ENCODE assay signal across 20 cellular contexts in genomic region chr5:2324788-2325187, GRCh38.
DNase-seq lines count a peak whose midpoint lies in the region; ATAC-seq, FAIRE-seq and TF ChIP-seq lines count a peak whose summit lies in the region.
"Had no signal": no experiment of that assay in that cellular context is flagged by ENCODE, and none has a peak within 500 bp of the region (broad histone marks: within the 10 kb centered on the region; RNA-seq: fewer than 3 reads in every experiment).

No MANE protein-coding gene starts in this region.

- TF ChIP-seq RAD21 in HepG2 (CRISPR knock-in tag; IDR thresholded peaks at IDR 0.05): no peak

- WGBS in HepG2 (ENCODE audit: low lambda C conversion rate): 24% methylated on average over 11 of the region's 11 CpGs
- 90% methylated on average over 11 of the region's 11 CpGs for WGBS in smooth muscle cell (ENCODE audit: low lambda C conversion rate)

- TF ChIP-seq EP300 in HepG2 (IDR thresholded peaks at IDR 0.05; ENCODE audit: low read depth in 2 of 2, low read length in 2 of 2): no peak
- no peak for TF ChIP-seq EP300 in HepG2 (CRISPR knock-in tag; IDR thresholded peaks at IDR 0.05; ENCODE audit: borderline replicate concordance)

- in situ Hi-C loops in HepG2 (cut with HindIII; ENCODE audit: extremely low pct_ligation_motif_present, low pct_unique_long_range_greater_than_20kb): no loop called here

- ATAC-seq in WTC11 (no peak), HepG2 (no peak), mucosa of descending colon (no peak), HG03457 (IDR thresholded peaks at IDR 0.05; ENCODE audit: unreplicated experiment) (no peak)
- ATAC-seq: GM12878 had no signal

- peaks cover 8 to 17% (median 12%) of the 10 kb centered on the region in 11 experiments; a peak in 21 of 22 replicates for H3K9me3 ChIP-seq in BLaER1 treated with 17β-estradiol and CSF1 and Interleukin-3, amounts not matched to agents 10 nM and 100 nM (replicated peaks in 1 of 11)
- H3K9me3 ChIP-seq in HepG2 (ENCODE audit: low read length): no peaks in the 10 kb centered on the region
- no peaks in the 10 kb centered on the region for H3K9me3 ChIP-seq in osteoblast (ENCODE audit: low read depth, low read length)
- H3K9me3 ChIP-seq in mucosa of descending colon: no peaks in the 10 kb centered on the region
- no peaks in the 10 kb centered on the region for H3K9me3 ChIP-seq in smooth muscle cell (replicated peaks; ENCODE audit: low read depth)

- intact Hi-C loops in HepG2 (cut with micrococcal nuclease; ENCODE audit: unreplicated experiment): no loop called here
- intact Hi-C loops in mucosa of descending colon (cut with DNase I, micrococcal nuclease): no loop called here

- no peaks in the 10 kb centered on the region for H3K27me3 Mint-ChIP-seq in WTC11 (ENCODE audit: low read depth)
- H3K27me3 Mint-ChIP-seq: B cell; CD4-positive, alpha-beta memory T cell had no signal

- POLR2A ChIA-PET in WTC11 (lab: Charles Lee) (no interaction called here), HepG2 (lab: Yijun Ruan, JAX) (no interaction called here)

- TF ChIP-seq CTCF in WTC11 (IDR thresholded peaks at IDR 0.05): no peak
- no peak for TF ChIP-seq CTCF in HepG2 (CRISPR knock-in tag; IDR thresholded peaks at IDR 0.05)
- no peak for TF ChIP-seq CTCF in osteoblast (IDR thresholded peaks at IDR 0.05; ENCODE audit: extremely low read depth, low read depth, low read length)
- TF ChIP-seq CTCF in mucosa of descending colon (IDR thresholded peaks at IDR 0.05): no peak
- TF ChIP-seq CTCF in smooth muscle cell (IDR thresholded peaks at IDR 0.05; ENCODE audit: borderline replicate concordance, insufficient read depth, poor library complexity, severe bottlenecking): no peak

- FAIRE-seq in HepG2 (lab: Jason Lieb, UNC): no peak
- FAIRE-seq: GM12878, H54 had no signal

- BruUV-seq in HepG2 (replicated peaks; lab: Mats Ljungman, UMichigan): no TSS peak

- H3K27ac ChIP-seq in BLaER1 treated with 17β-estradiol and CSF1 and Interleukin-3, amounts not matched to agents 10 nM and 100 nM: no peak overlapping the region
- no peak overlapping the region for H3K27ac ChIP-seq in HepG2 (ENCODE audit: extremely low read length, insufficient read depth, low read length)
- H3K27ac ChIP-seq in osteoblast (ENCODE audit: low read depth, low read length): no peak overlapping the region
- no peak overlapping the region for H3K27ac ChIP-seq in smooth muscle cell (ENCODE audit: low read depth)
- H3K27ac ChIP-seq: C4-2B, GM23248 had no signal

- peak overlapping the region; percentile 38; the same call in 1 of the 2 replicates for H3K27ac Mint-ChIP-seq in WTC11
- H3K27ac Mint-ChIP-seq: B cell, HFFc6 had no signal

- H3K27me3 ChIP-seq in BLaER1 treated with 17β-estradiol and CSF1 and Interleukin-3, amounts not matched to agents 10 nM and 100 nM: no peaks in the 10 kb centered on the region
- H3K27me3 ChIP-seq in HepG2 (ENCODE audit: control insufficient read depth in 1 of 2, insufficient read depth in 2 of 2, low read length in 2 of 2) (peaks cover 0 to 5% of the 10 kb centered on the region in 2 experiments; a peak in 4 of 5 replicates), osteoblast (ENCODE audit: insufficient read depth, low read length) (no peaks in the 10 kb centered on the region), smooth muscle cell (ENCODE audit: low read depth) (no peaks in the 10 kb centered on the region)

- H3K4me3 ChIP-seq in BLaER1 treated with 17β-estradiol and CSF1 and Interleukin-3, amounts not matched to agents 10 nM and 100 nM: no peak overlapping the region
- H3K4me3 ChIP-seq in HepG2 (replicated peaks in 1 of 3; ENCODE audit: insufficient read depth in 1 of 3, low read depth in 2 of 3, low read length in 3 of 3) (no peak overlapping the region), osteoblast (ENCODE audit: insufficient read depth, low read length) (no peak overlapping the region), mucosa of descending colon (no peak overlapping the region), smooth muscle cell (no peak overlapping the region)
- H3K4me3 ChIP-seq: GM12878, GM23248 had no signal

- H3K4me3 Mint-ChIP-seq in WTC11: no peak overlapping the region
- H3K4me3 Mint-ChIP-seq: B cell, HFFc6 had no signal

- CTCF ChIA-PET in WTC11 (lab: Charles Lee): no interaction called here
- CTCF ChIA-PET in HepG2 (lab: Yijun Ruan, JAX; ENCODE audit: low intra/inter-chr PET ratio, low total read pairs): no interaction called here

- H4K20me1 ChIP-seq in BLaER1 treated with 17β-estradiol and CSF1 and Interleukin-3, amounts not matched to agents 10 nM and 100 nM: no peaks in the 10 kb centered on the region
- H4K20me1 ChIP-seq in HepG2 (ENCODE audit: insufficient read depth, low read length) (no peaks in the 10 kb centered on the region), osteoblast (ENCODE audit: insufficient read depth, low read length) (no peaks in the 10 kb centered on the region), smooth muscle cell (ENCODE audit: low read depth) (no peaks in the 10 kb centered on the region)

- 0 out of 22 replicates have a peak overlapping the region, but pooled peaks of 2 of the 11 experiments have one; percentile 10 to 58 for H3K9ac ChIP-seq in BLaER1 treated with 17β-estradiol and CSF1 and Interleukin-3, amounts not matched to agents 10 nM and 100 nM
- no peak overlapping the region for H3K9ac ChIP-seq in HepG2 (ENCODE audit: insufficient read depth, low read depth, low read length)
- H3K9ac ChIP-seq in smooth muscle cell (ENCODE audit: low read depth): no peak overlapping the region
- H3K9ac ChIP-seq: GM23248 had no signal

- no peaks in the 10 kb centered on the region for H3K79me2 ChIP-seq in HepG2 (ENCODE audit: insufficient read depth, low read length)
- H3K79me2 ChIP-seq in osteoblast (ENCODE audit: insufficient read depth, low read length): no peaks in the 10 kb centered on the region
- no peaks in the 10 kb centered on the region for H3K79me2 ChIP-seq in smooth muscle cell (ENCODE audit: low read depth)

- H2AFZ ChIP-seq in HepG2 (ENCODE audit: low read length) (no peak overlapping the region), osteoblast (ENCODE audit: low read length) (no peak overlapping the region), smooth muscle cell (ENCODE audit: low read depth) (no peak overlapping the region)
- H2AFZ ChIP-seq: GM23248 had no signal

- no peaks in the 10 kb centered on the region for H3F3A ChIP-seq in smooth muscle cell (ENCODE audit: low read depth)

- H3K4me1 Mint-ChIP-seq in WTC11: peaks cover 3% of the 10 kb centered on the region; the same call in 1 of the 2 replicates
- H3K4me1 Mint-ChIP-seq: B cell; CD4-positive, alpha-beta memory T cell had no signal

- no peaks in the 10 kb centered on the region for H3K9me3 Mint-ChIP-seq in WTC11

- TF ChIP-seq POLR2A in HepG2 (IDR thresholded peaks at IDR 0.05; ENCODE audit: insufficient read depth in 1 of 2, low read depth in 2 of 2, low read length in 2 of 2): no peak

- H3K4me1 ChIP-seq in BLaER1 treated with 17β-estradiol and CSF1 and Interleukin-3, amounts not matched to agents 10 nM and 100 nM: peaks cover 10 to 65% (median 41%) of the 10 kb centered on the region in 10 experiments; a peak in 19 of 20 replicates
- no peaks in the 10 kb centered on the region for H3K4me1 ChIP-seq in HepG2 (ENCODE audit: insufficient read depth, low read length)
- no peaks in the 10 kb centered on the region for H3K4me1 ChIP-seq in osteoblast (ENCODE audit: insufficient read depth, low read length)
- no peaks in the 10 kb centered on the region for H3K4me1 ChIP-seq in mucosa of descending colon (ENCODE audit: low read depth)
- H3K4me1 ChIP-seq in smooth muscle cell (ENCODE audit: low read depth): no peaks in the 10 kb centered on the region

- H3K4me2 ChIP-seq in BLaER1 treated with 17β-estradiol and CSF1 and Interleukin-3, amounts not matched to agents 10 nM and 100 nM: peak overlapping the region in 10 of 11 experiments; percentile 20 to 90 (median 72); a peak in 18 of 22 replicates
- H3K4me2 ChIP-seq in HepG2 (ENCODE audit: low read depth, low read length) (no peak overlapping the region), osteoblast (ENCODE audit: insufficient read depth, low read length) (no peak overlapping the region), smooth muscle cell (no peak overlapping the region)

- no peaks in the 10 kb centered on the region for H3K36me3 Mint-ChIP-seq in WTC11
- H3K36me3 Mint-ChIP-seq: CD4-positive, alpha-beta memory T cell had no signal

- DNase-seq in WTC11 (ENCODE audit: low spot score) (no peak), HepG2 (ENCODE audit: low spot score) (no peak), osteoblast (ENCODE audit: insufficient read length, low spot score, missing footprints) (peak; percentile 37), mucosa of descending colon (no peak), NCI-H1436 (lab: John Stamatoyannopoulos, UW) (no peak), smooth muscle cell (lab: John Stamatoyannopoulos, UW; ENCODE audit: unreplicated experiment) (no peak)
- DNase-seq: 8988T; CD4-positive, alpha-beta memory T cell; DMS79 treated with DMSO at 0.1 percent for 48 hours; GF-D8; GM23248; HCEC 1CT; HFFc6; KG1 had no signal

- no peaks in the 10 kb centered on the region for H3K36me3 ChIP-seq in BLaER1 treated with 17β-estradiol and CSF1 and Interleukin-3, amounts not matched to agents 10 nM and 100 nM
- H3K36me3 ChIP-seq in HepG2 (replicated peaks in 1 of 2; ENCODE audit: control insufficient read depth in 1 of 2, insufficient read depth in 2 of 2, low read length in 2 of 2): no peaks in the 10 kb centered on the region
- no peaks in the 10 kb centered on the region for H3K36me3 ChIP-seq in osteoblast (ENCODE audit: insufficient read depth, low read length)
- no peaks in the 10 kb centered on the region for H3K36me3 ChIP-seq in mucosa of descending colon (ENCODE audit: low read depth)
- no peaks in the 10 kb centered on the region for H3K36me3 ChIP-seq in smooth muscle cell (ENCODE audit: low read depth)

TF ChIP-seq in WTC11, 78 proteins besides CTCF, POLR2A, EP300 and RAD21 (continues in another document):
- no peak for TF ChIP-seq CDX4 (CRISPR knock-in tag; IDR thresholded peaks at IDR 0.05; ENCODE audit: borderline replicate concordance)

TF ChIP-seq in HepG2, 621 proteins besides CTCF, POLR2A, EP300 and RAD21:
- no peak for TF ChIP-seq NR2F6 (IDR thresholded peaks at IDR 0.05)
- no peak for TF ChIP-seq NR2F6 (CRISPR knock-in tag; IDR thresholded peaks at IDR 0.05)
- TF ChIP-seq MNT (IDR thresholded peaks at IDR 0.05): peak; percentile 100
TF ChIP-seq in HepG2: peak in this region for 1.

Comparison
In these comparisons a context has a peak if more than half of its experiments do, and no peak if none do; other contexts are left out.
1. H3K4me2 ChIP-seq: peak in BLaER1 treated with 17β-estradiol and CSF1 and Interleukin-3, amounts not matched to agents 10 nM and 100 nM (10 of 11); none in HepG2 (single experiment), osteoblast (single experiment) and smooth muscle cell (single experiment).